Comparison of ENCODE assay signal across 8 cellular contexts in genomic region chr6:31901953-31902643, GRCh38. TPM values are rescaled to one million over a fixed set of nuclear protein-coding genes. Genes with fewer than 3 reads are reported as not detected.
DNase-seq lines count a peak whose midpoint lies in the region; ATAC-seq and TF ChIP-seq lines count a peak whose summit lies in the region.

Gene ZBTB12, minus strand, starts transcription at chr6:31902086. Its CDS starts 781 bp downstream, at chr6:31901305.

- H3K9ac ChIP-seq in iPS-20b (ENCODE audit: low read depth, low read length), result peak within 1 kb of the TSS; percentile 74; the same call in 1 of the 2 replicates
- H3K9ac ChIP-seq in skeletal muscle satellite cell (ENCODE audit: low read depth, low read length), result peak within 1 kb of the TSS; percentile 74

- H3K4me1 ChIP-seq in breast epithelium (peaks cover 0 to 4% of the 10 kb centered on the region in 2 donors), iPS-20b (ENCODE audit: insufficient read depth, low read length) (peaks cover 8% of the 10 kb centered on the region; the same call in 1 of the 2 replicates), skeletal muscle satellite cell (ENCODE audit: control insufficient read depth, insufficient read depth, low read length) (peaks cover 19% of the 10 kb centered on the region)

- H3K4me2 ChIP-seq in skeletal muscle satellite cell (ENCODE audit: low read length), result peak within 1 kb of the TSS; percentile 90

- H3K9me3 ChIP-seq in breast epithelium, result no peaks in the 10 kb centered on the region
- H3K9me3 ChIP-seq in iPS-20b (ENCODE audit: insufficient read depth, low read depth, low read length), result no peaks in the 10 kb centered on the region
- H3K9me3 ChIP-seq in skeletal muscle satellite cell (replicated peaks; ENCODE audit: low read length), result no peaks in the 10 kb centered on the region

- H3K27me3 ChIP-seq in breast epithelium, result no peaks in the 10 kb centered on the region
- H3K27me3 ChIP-seq in iPS-20b (ENCODE audit: insufficient read depth, low read length), result no peaks in the 10 kb centered on the region
- H3K27me3 ChIP-seq in skeletal muscle satellite cell (ENCODE audit: control insufficient read depth, insufficient read depth, low read length), result peaks cover 5% of the 10 kb centered on the region

- TF ChIP-seq CTCF in WI38 (IDR thresholded peaks at IDR 0.05; ENCODE audit: low read depth, low read length), result no peak
- peak in 1 of 3 donors; percentile 8 for TF ChIP-seq CTCF in breast epithelium (IDR thresholded peaks at IDR 0.05)

- TF ChIP-seq POLR2A in breast epithelium (IDR thresholded peaks at IDR 0.05), result no peak

- H3K27ac ChIP-seq in breast epithelium (peak within 1 kb of the TSS; percentile 82 to 83), iPS-20b (ENCODE audit: low read length) (no peak within 1 kb of the TSS)

- DNase-seq in GM04504 (ENCODE audit: low read depth), result peak; percentile 88
- peak; percentile 91 for DNase-seq in NCI-H2196 treated with DMSO at 0.1 percent for 48 hours (lab: John Stamatoyannopoulos, UW; ENCODE audit: unreplicated experiment)
- DNase-seq in breast epithelium (ENCODE audit: low spot score in 2 of 2), result peak; percentile 88 to 93

- peak; percentile 38 for ATAC-seq in HG02973 (IDR thresholded peaks at IDR 0.05; ENCODE audit: unreplicated experiment)
- no peak for ATAC-seq in GM21390 (IDR thresholded peaks at IDR 0.05; ENCODE audit: unreplicated experiment)

- intact Hi-C loops in breast epithelium (cut with DNase I; ENCODE audit: low total_unique reads), result loop anchor here (2.0 kb wide), 1 partner anchor 69 kb away; no protein-coding TSS in a partner anchor

- H3K36me3 ChIP-seq in breast epithelium (no peaks in the 10 kb centered on the region), iPS-20b (ENCODE audit: insufficient read depth, low read depth, low read length) (peaks cover 7% of the 10 kb centered on the region; the same call in 1 of the 2 replicates), skeletal muscle satellite cell (ENCODE audit: insufficient read depth, low read length) (no peaks in the 10 kb centered on the region)

- peak within 1 kb of the TSS; percentile 64 for H3K4me3 ChIP-seq in WI38 (ENCODE audit: low read depth, low read length)
- peak within 1 kb of the TSS; percentile 59 to 80 (median 76) for H3K4me3 ChIP-seq in breast epithelium
- peak within 1 kb of the TSS; percentile 68 for H3K4me3 ChIP-seq in iPS-20b (ENCODE audit: low read length)
- H3K4me3 ChIP-seq in skeletal muscle satellite cell (ENCODE audit: low read length), result peak within 1 kb of the TSS; percentile 77

RNA-seq across cellular contexts. Expression of gene ZBTB12, which starts in this region (rescaled TPM):
- total RNA-seq in breast epithelium, result 1 to 10 TPM in 2 of 3 donors, under 1 TPM in 1; 0.64 to 3.3 (median 1.9) TPM
- total RNA-seq in skeletal muscle satellite cell (2012; rRNA removed), result 1.3 and 1.5 TPM in 2 replicates
